ENCODE assay signal across 1 cellular context in genomic region chrX:148609766-148610698, GRCh38.
TF ChIP-seq lines count a peak whose summit lies in the region.

No MANE protein-coding gene starts in this region.

TF ChIP-seq in HepG2, 621 proteins besides CTCF, POLR2A, EP300 and RAD21 (continued from another document):
- TF ChIP-seq HOMEZ (CRISPR knock-in tag; IDR thresholded peaks at IDR 0.05; ENCODE audit: low read depth) = no peak
- TF ChIP-seq DNMT1 (CRISPR knock-in tag; IDR thresholded peaks at IDR 0.05) = no peak
- no peak for TF ChIP-seq NR0B2 (CRISPR knock-in tag; IDR thresholded peaks at IDR 0.05)
